ENCODE assay signal across 2 cellular contexts in the genomic region with DNA sequence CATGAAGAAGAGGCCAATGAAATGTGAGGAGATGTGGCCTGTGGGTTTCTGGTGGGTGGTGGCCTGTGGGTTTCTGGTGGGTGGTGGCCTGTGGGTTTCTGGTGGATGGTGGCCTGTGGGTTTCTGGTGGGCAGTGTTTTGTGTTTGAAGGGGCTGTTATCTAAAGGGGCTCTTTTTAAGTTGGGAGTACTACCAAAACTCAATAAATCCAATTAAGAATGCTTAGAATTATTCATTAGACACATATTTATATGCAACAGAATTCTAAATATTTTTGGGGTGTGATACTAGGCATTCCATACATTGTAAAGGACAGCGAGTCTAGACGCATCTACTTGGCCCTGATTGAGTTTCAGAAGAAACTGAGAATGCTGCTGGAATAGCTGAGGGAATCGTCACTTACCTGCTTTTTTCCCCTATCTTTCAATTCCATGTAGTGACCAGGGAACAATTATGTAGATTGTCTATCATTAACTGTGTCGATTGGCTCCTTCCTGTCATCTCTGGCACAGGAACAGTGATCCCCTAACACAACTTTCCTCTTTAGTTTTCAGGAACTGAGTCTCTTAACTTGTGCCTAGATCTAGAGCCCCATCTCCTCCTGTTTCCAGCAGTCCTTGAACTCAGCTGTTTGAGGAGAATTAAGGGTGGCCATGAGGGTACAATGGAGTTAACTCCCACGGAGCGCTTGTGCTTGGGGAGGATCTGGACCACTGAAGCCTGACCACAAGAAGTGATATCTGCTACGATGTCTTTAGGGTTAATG.
TF ChIP-seq lines count a peak whose summit lies in the region.

No MANE protein-coding gene starts in this region.

TF ChIP-seq in HEK293, 187 proteins besides CTCF, POLR2A, EP300 and RAD21 (continued from another document):
- TF ChIP-seq REST (tag by site-specific recombination; IDR thresholded peaks at IDR 0.05), result no peak
- no peak for TF ChIP-seq ZNF426 (tag by site-specific recombination; IDR thresholded peaks at IDR 0.05)
TF ChIP-seq in HEK293: peak in this region for 2.

TF ChIP-seq in WTC11, 78 proteins besides CTCF, POLR2A, EP300 and RAD21 (continued from another document):
- TF ChIP-seq ZNF512 (CRISPR knock-in tag; IDR thresholded peaks at IDR 0.05; ENCODE audit: borderline replicate concordance) (no peak), GTF2I (CRISPR knock-in tag; conservative IDR thresholded peaks at IDR 0.05) (no peak), STAT6 (CRISPR knock-in tag; conservative IDR thresholded peaks at IDR 0.05; ENCODE audit: low read depth) (no peak), FOXP4 (CRISPR knock-in tag; IDR thresholded peaks at IDR 0.05) (no peak), HMGA2 (CRISPR knock-in tag; IDR thresholded peaks at IDR 0.05) (no peak), CBFB (CRISPR knock-in tag; IDR thresholded peaks at IDR 0.05; ENCODE audit: low read depth) (no peak)
- TF ChIP-seq, protein P1, sequence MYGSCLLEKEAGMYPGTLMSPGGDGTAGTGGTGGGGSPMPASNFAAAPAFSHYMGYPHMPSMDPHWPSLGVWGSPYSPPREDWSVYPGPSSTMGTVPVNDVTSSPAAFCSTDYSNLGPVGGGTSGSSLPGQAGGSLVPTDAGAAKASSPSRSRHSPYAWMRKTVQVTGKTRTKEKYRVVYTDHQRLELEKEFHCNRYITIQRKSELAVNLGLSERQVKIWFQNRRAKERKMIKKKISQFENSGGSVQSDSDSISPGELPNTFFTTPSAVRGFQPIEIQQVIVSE (CRISPR knock-in tag; IDR thresholded peaks at IDR 0.05; ENCODE audit: borderline replicate concordance), result no peak
- TF ChIP-seq, protein P2, sequence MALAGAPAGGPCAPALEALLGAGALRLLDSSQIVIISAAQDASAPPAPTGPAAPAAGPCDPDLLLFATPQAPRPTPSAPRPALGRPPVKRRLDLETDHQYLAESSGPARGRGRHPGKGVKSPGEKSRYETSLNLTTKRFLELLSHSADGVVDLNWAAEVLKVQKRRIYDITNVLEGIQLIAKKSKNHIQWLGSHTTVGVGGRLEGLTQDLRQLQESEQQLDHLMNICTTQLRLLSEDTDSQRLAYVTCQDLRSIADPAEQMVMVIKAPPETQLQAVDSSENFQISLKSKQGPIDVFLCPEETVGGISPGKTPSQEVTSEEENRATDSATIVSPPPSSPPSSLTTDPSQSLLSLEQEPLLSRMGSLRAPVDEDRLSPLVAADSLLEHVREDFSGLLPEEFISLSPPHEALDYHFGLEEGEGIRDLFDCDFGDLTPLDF (CRISPR knock-in tag; IDR thresholded peaks at IDR 0.05), result no peak
TF ChIP-seq in WTC11: peak in this region for 0.
